ENCODE assay signal across 27 cellular contexts in genomic region chr10:122189185-122189584, GRCh38.
DNase-seq lines count a peak whose midpoint lies in the region; ATAC-seq and TF ChIP-seq lines count a peak whose summit lies in the region.
"Had no signal": no experiment of that assay in that cellular context is flagged by ENCODE, and none has a peak within 500 bp of the region (broad histone marks: within the 10 kb centered on the region; RNA-seq: fewer than 3 reads in every experiment).

No MANE protein-coding gene starts in this region.

- no peak for TF ChIP-seq POLR2A in sigmoid colon (IDR thresholded peaks at IDR 0.05)

- H3K27ac ChIP-seq in sigmoid colon: peak overlapping the region; percentile 36 to 82 (median 77)
- H3K27ac ChIP-seq: 22Rv1, GM23248 had no signal

- H3K36me3 ChIP-seq in sigmoid colon: peaks cover 0 to 6% (median 0%) of the 10 kb centered on the region in 4 donors
- H3K36me3 ChIP-seq: transverse colon had no signal

- no peaks in the 10 kb centered on the region for H3K4me1 Mint-ChIP-seq in T-helper 17 cell
- H3K4me1 Mint-ChIP-seq in glutamatergic neuron (ENCODE audit: low read depth, unreplicated experiment): peaks cover 62% of the 10 kb centered on the region
- H3K4me1 Mint-ChIP-seq in MCF 10A (ENCODE audit: insufficient read depth, unreplicated experiment): no peaks in the 10 kb centered on the region
- H3K4me1 Mint-ChIP-seq: activated CD4-positive, alpha-beta T cell treated with anti-CD3 and anti-CD28 coated beads for 36 hours; memory B cell had no signal

- H3K36me3 Mint-ChIP-seq in T-helper 17 cell (ENCODE audit: low read depth): no peaks in the 10 kb centered on the region
- H3K36me3 Mint-ChIP-seq in glutamatergic neuron (ENCODE audit: unreplicated experiment): no peaks in the 10 kb centered on the region
- peaks cover 68% of the 10 kb centered on the region for H3K36me3 Mint-ChIP-seq in MCF 10A (ENCODE audit: insufficient read depth, unreplicated experiment)
- H3K36me3 Mint-ChIP-seq: memory B cell had no signal

- 90 to 94% methylated on average over 5 of the region's 5 CpGs for WGBS in sigmoid colon, 2 donors

- no peak for TF ChIP-seq EP300 in sigmoid colon (IDR thresholded peaks at IDR 0.05)

- ATAC-seq in T-helper 17 cell (no peak), GM18511 (IDR thresholded peaks at IDR 0.05; ENCODE audit: unreplicated experiment) (no peak)
- ATAC-seq: activated CD4-positive, alpha-beta T cell treated with anti-CD3 and anti-CD28 coated beads for 36 hours; activated CD8-positive, alpha-beta T cell treated with anti-CD3 and anti-CD28 coated beads for 36 hours had no signal

- TF ChIP-seq CTCF in glutamatergic neuron (IDR thresholded peaks at IDR 0.05; ENCODE audit: partially characterized antibody, unreplicated experiment): no peak
- TF ChIP-seq CTCF in sigmoid colon (IDR thresholded peaks at IDR 0.05): no peak
- TF ChIP-seq CTCF in MCF 10A (IDR thresholded peaks at IDR 0.05; ENCODE audit: unreplicated experiment): no peak

- peaks cover 24% of the 10 kb centered on the region for H3K27me3 Mint-ChIP-seq in T-helper 17 cell
- H3K27me3 Mint-ChIP-seq in glutamatergic neuron (ENCODE audit: unreplicated experiment): peaks cover 8% of the 10 kb centered on the region
- no peaks in the 10 kb centered on the region for H3K27me3 Mint-ChIP-seq in MCF 10A (ENCODE audit: insufficient read depth, unreplicated experiment)
- H3K27me3 Mint-ChIP-seq: activated CD4-positive, alpha-beta T cell treated with anti-CD3 and anti-CD28 coated beads for 36 hours; activated CD8-positive, alpha-beta T cell treated with anti-CD3 and anti-CD28 coated beads for 36 hours had no signal

- H3K9me3 ChIP-seq in T-helper 17 cell (ENCODE audit: control insufficient read depth, low read length, poor library complexity, severe bottlenecking) (no peaks in the 10 kb centered on the region), sigmoid colon (no peaks in the 10 kb centered on the region)
- H3K9me3 ChIP-seq: transverse colon had no signal

- POLR2A ChIA-PET in MCF 10A (lab: Yijun Ruan, JAX): interaction anchor here (0.7 to 1.0 kb wide), 2 partner anchors 10 to 214 kb away, joined by 3 read pairs; partner anchors contain the start of gene NSMCE4A

- H3K4me3 Mint-ChIP-seq in T-helper 17 cell (no peak overlapping the region), glutamatergic neuron (ENCODE audit: unreplicated experiment) (peak overlapping the region; percentile 74), MCF 10A (ENCODE audit: unreplicated experiment) (no peak overlapping the region)
- H3K4me3 Mint-ChIP-seq: activated CD4-positive, alpha-beta T cell treated with anti-CD3 and anti-CD28 coated beads for 36 hours; activated CD8-positive, alpha-beta T cell treated with anti-CD3 and anti-CD28 coated beads for 36 hours; activated naive CD4-positive, alpha-beta T cell treated with anti-CD3 and anti-CD28 coated beads for 36 hours; activated T-helper 1 cell treated with anti-CD3 and anti-CD28 coated beads, Interleukin-12 subunit alpha, Interleukin-12 subunit beta, Interleukin-2, Interleukin-4 antibody, amounts not matched to agents 30 ng/mL and 10 ng/mL and 1 ng/mL, durations not matched to agents 14 hours and 24 hours and 36 hours; memory B cell had no signal

- H3K4me1 ChIP-seq in sigmoid colon: peaks cover 0 to 73% (median 48%) of the 10 kb centered on the region in 4 donors

- H3K4me3 ChIP-seq in sigmoid colon: no peak overlapping the region
- H3K4me3 ChIP-seq: dorsolateral prefrontal cortex, GM23248, transverse colon had no signal

- BruUV-seq in MCF 10A (replicated peaks; lab: Mats Ljungman, UMichigan): no TSS peak

- CTCF ChIA-PET in MCF 10A (lab: Yijun Ruan, JAX): interaction anchor here (0.9 to 1.2 kb wide), 4 partner anchors 10 to 79 kb away, joined by 3 read pairs; no protein-coding TSS in a partner anchor

- H3K9me3 Mint-ChIP-seq in glutamatergic neuron (ENCODE audit: unreplicated experiment): peaks cover 19% of the 10 kb centered on the region
- no peaks in the 10 kb centered on the region for H3K9me3 Mint-ChIP-seq in MCF 10A (ENCODE audit: unreplicated experiment)
- H3K9me3 Mint-ChIP-seq: activated CD8-positive, alpha-beta T cell treated with anti-CD3 and anti-CD28 coated beads for 36 hours; activated naive CD4-positive, alpha-beta T cell treated with anti-CD3 and anti-CD28 coated beads for 36 hours; activated T-helper 1 cell treated with anti-CD3 and anti-CD28 coated beads, Interleukin-12 subunit alpha, Interleukin-12 subunit beta, Interleukin-2, Interleukin-4 antibody, amounts not matched to agents 30 ng/mL and 10 ng/mL and 1 ng/mL, durations not matched to agents 14 hours and 24 hours and 36 hours; memory B cell had no signal

- intact Hi-C loops in sigmoid colon (cut with DNase I): no loop called here
- intact Hi-C loops in MCF 10A (cut with micrococcal nuclease): no loop called here

- H3K27me3 ChIP-seq in sigmoid colon: no peaks in the 10 kb centered on the region
- H3K27me3 ChIP-seq: dorsolateral prefrontal cortex, transverse colon had no signal

- H3K27ac Mint-ChIP-seq in T-helper 17 cell: peak overlapping the region; percentile 19
- peak overlapping the region; percentile 85 for H3K27ac Mint-ChIP-seq in glutamatergic neuron (ENCODE audit: unreplicated experiment)
- H3K27ac Mint-ChIP-seq in MCF 10A (ENCODE audit: low read depth, unreplicated experiment): no peak overlapping the region
- H3K27ac Mint-ChIP-seq: activated CD4-positive, alpha-beta T cell treated with anti-CD3 and anti-CD28 coated beads for 36 hours; activated CD8-positive, alpha-beta T cell treated with anti-CD3 and anti-CD28 coated beads for 36 hours; activated naive CD4-positive, alpha-beta T cell treated with anti-CD3 and anti-CD28 coated beads for 36 hours; activated T-helper 1 cell treated with anti-CD3 and anti-CD28 coated beads, Interleukin-12 subunit alpha, Interleukin-12 subunit beta, Interleukin-2, Interleukin-4 antibody, amounts not matched to agents 30 ng/mL and 10 ng/mL and 1 ng/mL, durations not matched to agents 14 hours and 24 hours and 36 hours; memory B cell had no signal

- peak; percentile 16 for DNase-seq in NCI-H1092 treated with DMSO at 0.1 percent for 48 hours (lab: John Stamatoyannopoulos, UW)
- no peak for DNase-seq in NCI-H1092 (lab: John Stamatoyannopoulos, UW)
- DNase-seq in T-helper 17 cell: no peak
- DNase-seq in glutamatergic neuron: no peak
- DNase-seq in sigmoid colon: no peak
- DNase-seq in stimulated activated CD4-positive, alpha-beta T cell treated with anti-CD3 and anti-CD28 coated beads, Interleukin-12 subunit alpha, Interleukin-12 subunit beta, amount 100 ng/mL, for 4 hours: no peak
- DNase-seq in MCF 10A (ENCODE audit: unreplicated experiment): no peak
- DNase-seq: activated CD4-positive, alpha-beta T cell treated with anti-CD3 and anti-CD28 coated beads for 36 hours; activated CD8-positive, alpha-beta memory T cell treated with anti-CD3 and anti-CD28 coated beads, Interleukin-2, amount 50 U/mL, for 48 hours; activated CD8-positive, alpha-beta T cell treated with anti-CD3 and anti-CD28 coated beads for 36 hours; activated naive CD4-positive, alpha-beta T cell treated with anti-CD3 and anti-CD28 coated beads for 36 hours; Calu3; DMS79; GDM1; GM23248; NCI-H2029; NCI-H2227 treated with DMSO at 0.1 percent for 48 hours; NCI-H526; SHP77 treated with DMSO at 0.1 percent for 48 hours; stimulated activated CD4-positive, alpha-beta T cell treated with anti-CD3 and anti-CD28 coated beads, Interleukin-15, amount 100 ng/mL, for 24 hours; stimulated activated CD4-positive, alpha-beta T cell treated with anti-CD3 and anti-CD28 coated beads, Interleukin-4, amount 100 ng/mL, for 4 hours; transverse colon had no signal
